ENCODE assay signal across 1 cellular context in the genomic region with DNA sequence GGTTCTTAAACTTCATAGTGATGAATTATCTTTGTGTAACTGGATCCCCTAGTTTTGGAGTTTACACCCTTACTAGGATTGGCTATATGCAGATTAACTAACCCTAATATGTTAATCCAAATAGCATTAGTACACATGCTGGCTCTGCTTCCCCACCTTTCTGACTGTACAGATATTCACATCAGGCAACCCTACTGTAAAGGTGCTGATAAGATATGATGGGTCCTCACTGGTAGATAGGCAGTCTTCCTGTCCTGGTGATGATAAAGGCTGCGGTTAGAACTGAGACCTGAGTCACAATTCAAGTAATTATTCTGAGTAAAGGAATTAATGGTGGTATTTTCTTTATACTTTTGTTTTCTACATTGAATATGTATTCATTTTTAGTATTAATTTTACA.
TF ChIP-seq lines count a peak whose summit lies in the region.

No MANE protein-coding gene starts in this region.

TF ChIP-seq in K562, 482 proteins besides CTCF, POLR2A, EP300 and RAD21 (continued from another document):
- TF ChIP-seq, protein P1, sequence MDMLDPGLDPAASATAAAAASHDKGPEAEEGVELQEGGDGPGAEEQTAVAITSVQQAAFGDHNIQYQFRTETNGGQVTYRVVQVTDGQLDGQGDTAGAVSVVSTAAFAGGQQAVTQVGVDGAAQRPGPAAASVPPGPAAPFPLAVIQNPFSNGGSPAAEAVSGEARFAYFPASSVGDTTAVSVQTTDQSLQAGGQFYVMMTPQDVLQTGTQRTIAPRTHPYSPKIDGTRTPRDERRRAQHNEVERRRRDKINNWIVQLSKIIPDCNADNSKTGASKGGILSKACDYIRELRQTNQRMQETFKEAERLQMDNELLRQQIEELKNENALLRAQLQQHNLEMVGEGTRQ (CRISPR knock-in tag; IDR thresholded peaks at IDR 0.05): no peak
- TF ChIP-seq ILK (tag; IDR thresholded peaks at IDR 0.05; ENCODE audit: borderline replicate concordance, low read depth) (no peak), ZNF778 (CRISPR knock-in tag; IDR thresholded peaks at IDR 0.05) (no peak), ZNF253 (CRISPR knock-in tag; conservative IDR thresholded peaks at IDR 0.05) (no peak), POLR2H (tag; IDR thresholded peaks at IDR 0.05; ENCODE audit: low read depth) (no peak), ZNF449 (CRISPR knock-in tag; IDR thresholded peaks at IDR 0.05) (no peak)
- TF ChIP-seq, protein P2, sequence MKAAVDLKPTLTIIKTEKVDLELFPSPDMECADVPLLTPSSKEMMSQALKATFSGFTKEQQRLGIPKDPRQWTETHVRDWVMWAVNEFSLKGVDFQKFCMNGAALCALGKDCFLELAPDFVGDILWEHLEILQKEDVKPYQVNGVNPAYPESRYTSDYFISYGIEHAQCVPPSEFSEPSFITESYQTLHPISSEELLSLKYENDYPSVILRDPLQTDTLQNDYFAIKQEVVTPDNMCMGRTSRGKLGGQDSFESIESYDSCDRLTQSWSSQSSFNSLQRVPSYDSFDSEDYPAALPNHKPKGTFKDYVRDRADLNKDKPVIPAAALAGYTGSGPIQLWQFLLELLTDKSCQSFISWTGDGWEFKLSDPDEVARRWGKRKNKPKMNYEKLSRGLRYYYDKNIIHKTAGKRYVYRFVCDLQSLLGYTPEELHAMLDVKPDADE (conservative IDR thresholded peaks at IDR 0.05; ENCODE audit: control insufficient read depth, low read depth, low read length): no peak
- TF ChIP-seq, protein P3, sequence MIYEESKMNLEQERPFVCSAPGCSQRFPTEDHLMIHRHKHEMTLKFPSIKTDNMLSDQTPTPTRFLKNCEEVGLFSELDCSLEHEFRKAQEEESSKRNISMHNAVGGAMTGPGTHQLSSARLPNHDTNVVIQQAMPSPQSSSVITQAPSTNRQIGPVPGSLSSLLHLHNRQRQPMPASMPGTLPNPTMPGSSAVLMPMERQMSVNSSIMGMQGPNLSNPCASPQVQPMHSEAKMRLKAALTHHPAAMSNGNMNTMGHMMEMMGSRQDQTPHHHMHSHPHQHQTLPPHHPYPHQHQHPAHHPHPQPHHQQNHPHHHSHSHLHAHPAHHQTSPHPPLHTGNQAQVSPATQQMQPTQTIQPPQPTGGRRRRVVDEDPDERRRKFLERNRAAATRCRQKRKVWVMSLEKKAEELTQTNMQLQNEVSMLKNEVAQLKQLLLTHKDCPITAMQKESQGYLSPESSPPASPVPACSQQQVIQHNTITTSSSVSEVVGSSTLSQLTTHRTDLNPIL (CRISPR knock-in tag; IDR thresholded peaks at IDR 0.05): no peak
